12 cellular contexts compared by ENCODE assay signal in the genomic region with DNA sequence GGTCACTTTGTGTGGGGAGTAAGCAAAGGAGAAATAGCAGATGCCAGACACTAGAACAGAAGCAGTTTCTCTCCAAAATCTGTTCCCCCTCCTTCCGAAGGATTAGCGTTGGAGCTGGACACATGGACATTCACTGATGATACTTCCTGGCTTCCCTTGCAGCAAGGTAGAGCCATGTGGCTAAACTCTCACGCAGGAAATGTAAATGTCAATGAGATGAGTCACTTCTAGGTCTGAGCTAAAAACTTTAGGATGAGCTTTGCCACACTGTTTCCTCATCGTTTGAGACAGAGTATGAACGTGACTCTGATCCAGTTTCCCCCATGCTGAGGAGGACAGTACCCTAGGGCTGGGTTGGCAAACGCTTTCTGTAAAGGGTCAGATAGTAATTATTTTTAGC. TPM values are rescaled to one million over a fixed set of nuclear protein-coding genes. Genes with fewer than 3 reads are reported as not detected.
DNase-seq lines count a peak whose midpoint lies in the region; ATAC-seq and TF ChIP-seq lines count a peak whose summit lies in the region.
"Had no signal": no experiment of that assay in that cellular context is flagged by ENCODE, and none has a peak within 500 bp of the region (broad histone marks: within the 10 kb centered on the region; RNA-seq: fewer than 3 reads in every experiment).

No MANE protein-coding gene starts in this region.

- in situ Hi-C loops in GM23248 (cut with MboI) = no loop called here

- WGBS in GM23248 (ENCODE audit: low coverage in 1 of 2, low lambda C conversion rate in 2 of 2, missing lambda C conversion rate in 2 of 2), 2 experiments = 51 to 57% methylated on average over 6 of the region's 6 CpGs

- H2AFZ ChIP-seq in GM23248 (no peak overlapping the region), MM.1S (ENCODE audit: low read length) (peak overlapping the region; percentile 21; the same call in 1 of the 2 replicates)

- H3K27me3 ChIP-seq in GM23248 (replicated peaks; ENCODE audit: insufficient read depth) (no peaks in the 10 kb centered on the region), MM.1S (replicated peaks; ENCODE audit: insufficient read depth, low read length) (no peaks in the 10 kb centered on the region)
- H3K27me3 ChIP-seq: ascending aorta had no signal

- no peak overlapping the region for H3K4me3 ChIP-seq in GM23248
- H3K4me3 ChIP-seq in MM.1S (ENCODE audit: low read length) = no peak overlapping the region
- no peak overlapping the region for H3K4me3 ChIP-seq in choroid plexus epithelial cell (ENCODE audit: low read depth, low read length)
- no peak overlapping the region for H3K4me3 ChIP-seq in skeletal muscle cell (ENCODE audit: low read depth, low read length)
- H3K4me3 ChIP-seq: ascending aorta had no signal

- 0 out of 2 replicates have a peak, but pooled peaks cover 3% of the 10 kb centered on the region for H3K4me1 ChIP-seq in GM23248 (ENCODE audit: insufficient read depth)
- H3K4me1 ChIP-seq in MM.1S (ENCODE audit: low read length) = no peaks in the 10 kb centered on the region

- H3K27ac ChIP-seq in GM23248 (no peak overlapping the region), MM.1S (ENCODE audit: low read length) (no peak overlapping the region)
- H3K27ac ChIP-seq: ascending aorta had no signal

- no peaks in the 10 kb centered on the region for H3K36me3 ChIP-seq in GM23248 (ENCODE audit: low read depth)
- H3K36me3 ChIP-seq in MM.1S (replicated peaks; ENCODE audit: insufficient read depth, low read length) = no peaks in the 10 kb centered on the region
- H3K36me3 ChIP-seq: ascending aorta had no signal

- H3K9ac ChIP-seq in GM23248 = no peak overlapping the region
- no peak overlapping the region for H3K9ac ChIP-seq in MM.1S (ENCODE audit: low read length)

- DNase-seq in GM23248 = peak; percentile 72
- no peak for DNase-seq in MM.1S
- DNase-seq in choroid plexus epithelial cell (ENCODE audit: low read depth) = peak; percentile 84
- peak; percentile 21 for DNase-seq in skeletal muscle cell (ENCODE audit: low read depth)
- no peak for DNase-seq in DMS79 treated with DMSO at 0.1 percent for 48 hours (lab: John Stamatoyannopoulos, UW)
- DNase-seq in activated T-cell treated with anti-CD3 and anti-CD28 coated beads, Interleukin-2, amount 50 U/mL, for 1 hour = no peak
- DNase-seq: DMS 273 treated with DMSO at 0.1 percent for 48 hours, NCI-H1930, T-helper 9 cell had no signal

- H3K79me2 ChIP-seq in GM23248 (ENCODE audit: insufficient read depth) (no peaks in the 10 kb centered on the region), MM.1S (ENCODE audit: low read length) (no peaks in the 10 kb centered on the region)

- H3K9me3 ChIP-seq in GM23248 (ENCODE audit: low read depth) (no peaks in the 10 kb centered on the region), MM.1S (replicated peaks; ENCODE audit: insufficient read depth, low read length) (no peaks in the 10 kb centered on the region)
- H3K9me3 ChIP-seq: ascending aorta had no signal

- no peak for TF ChIP-seq CTCF in MM.1S (IDR thresholded peaks at IDR 0.05; ENCODE audit: low read length)
- no peak for TF ChIP-seq CTCF in choroid plexus epithelial cell (conservative IDR thresholded peaks at IDR 0.05; ENCODE audit: low read depth, low read length)

- H3K9me2 ChIP-seq in GM23248 (ENCODE audit: insufficient read depth) (no peaks in the 10 kb centered on the region), MM.1S (replicated peaks; ENCODE audit: insufficient read depth, low read length) (no peaks in the 10 kb centered on the region)

- ATAC-seq in HG03378 (IDR thresholded peaks at IDR 0.05; ENCODE audit: unreplicated experiment) = no peak

- H3F3A ChIP-seq in GM23248 (ENCODE audit: insufficient read depth) = peaks cover 12% of the 10 kb centered on the region; the same call in 1 of the 2 replicates
- H3F3A ChIP-seq in MM.1S (ENCODE audit: insufficient read depth, low read length) = no peaks in the 10 kb centered on the region

- H4K20me1 ChIP-seq in GM23248 (ENCODE audit: insufficient read depth) = no peaks in the 10 kb centered on the region
- H4K20me1 ChIP-seq in MM.1S (ENCODE audit: insufficient read depth, low read length) = no peaks in the 10 kb centered on the region

- H3K4me2 ChIP-seq in GM23248 (ENCODE audit: unreplicated experiment) (no peak overlapping the region), MM.1S (ENCODE audit: low read depth, low read length) (no peak overlapping the region)

RNA-seq across cellular contexts. Expression of gene BHMT2, which starts 5.1 kb away (rescaled TPM):
- total RNA-seq in GM23248 (2014; rRNA removed; shearing (Covaris generic)) = 4.4 and 15.9 TPM in 2 replicates
- 6.2 and 7.0 TPM in 2 replicates for polyA plus RNA-seq in GM23248 (2016; fragmentation: Nextera tagmentation; extraction: Ambion mirVana)
- total RNA-seq: mononuclear cell had no signal

RNA-seq across cellular contexts. Expression of gene DMGDH, which starts 5.2 kb away (rescaled TPM):
- 0.38 and 1.6 TPM in 2 replicates for total RNA-seq in GM23248 (2014; rRNA removed; shearing (Covaris generic))
- polyA plus RNA-seq in GM23248 (2016; fragmentation: Nextera tagmentation; extraction: Ambion mirVana) = 1.5 and 2.8 TPM in 2 replicates
- total RNA-seq: mononuclear cell had no signal

RNA-seq across cellular contexts. Expression of gene BHMT, which starts 37.0 kb away (rescaled TPM):
- not detected in 2 replicates for total RNA-seq in GM23248 (2014; rRNA removed; shearing (Covaris generic))
- not detected in 2 replicates for polyA plus RNA-seq in GM23248 (2016; fragmentation: Nextera tagmentation; extraction: Ambion mirVana)
- total RNA-seq: ascending aorta, mononuclear cell had no signal

Comparison
In these comparisons a context has a peak if more than half of its experiments do, and no peak if none do; other contexts are left out.
1. DNase-seq: peak in GM23248 (single experiment), choroid plexus epithelial cell (single experiment) and skeletal muscle cell (single experiment); none in MM.1S (single experiment), DMS79 treated with DMSO at 0.1 percent for 48 hours (single experiment) and activated T-cell treated with anti-CD3 and anti-CD28 coated beads, Interleukin-2, amount 50 U/mL, for 1 hour (single experiment).